ENCODE assay signal across 7 cellular contexts in genomic region chr7:87312215-87312865, GRCh38. TPM values are rescaled to one million over a fixed set of nuclear protein-coding genes. Genes with fewer than 3 reads are reported as not detected.
DNase-seq lines count a peak whose midpoint lies in the region; ATAC-seq and TF ChIP-seq lines count a peak whose summit lies in the region.

No MANE protein-coding gene starts in this region.

- no peak overlapping the region for H3K4me3 Mint-ChIP-seq in HFFc6
- H3K4me3 Mint-ChIP-seq in T-cell = no peak overlapping the region

- DNase-seq in HFFc6 (peak; percentile 61), NCI-H1048 (lab: John Stamatoyannopoulos, UW) (peak; percentile 3), T-cell (peak; percentile 6 to 64 (median 45)), amniotic epithelial cell (ENCODE audit: low read depth) (peak; percentile 58), hepatocyte (ENCODE audit: low spot score) (peak; percentile 77), spleen (no peak)

- no peaks in the 10 kb centered on the region for H3K9me3 Mint-ChIP-seq in HFFc6
- H3K9me3 Mint-ChIP-seq in T-cell = no peaks in the 10 kb centered on the region

- H3K27ac ChIP-seq in hepatocyte = no peak overlapping the region
- H3K27ac ChIP-seq in spleen = no peak overlapping the region

- H3K4me1 ChIP-seq in hepatocyte (ENCODE audit: insufficient read depth) (peaks cover 5% of the 10 kb centered on the region), spleen (peaks cover 0 to 7% (median 2%) of the 10 kb centered on the region in 6 donors)

- H3K27me3 Mint-ChIP-seq in HFFc6 (ENCODE audit: insufficient read depth) (peaks cover 7% of the 10 kb centered on the region), T-cell (no peaks in the 10 kb centered on the region)

- H3K9me3 ChIP-seq in hepatocyte (ENCODE audit: low read depth) (no peaks in the 10 kb centered on the region), spleen (no peaks in the 10 kb centered on the region)

- H3K9me2 ChIP-seq in hepatocyte (replicated peaks; ENCODE audit: insufficient read depth) = no peaks in the 10 kb centered on the region

- H3K79me2 ChIP-seq in hepatocyte = no peaks in the 10 kb centered on the region

- H3K27me3 ChIP-seq in hepatocyte (no peaks in the 10 kb centered on the region), spleen (replicated peaks in 1 of 7) (no peaks in the 10 kb centered on the region)

- no peak overlapping the region for H3K4me3 ChIP-seq in GM12875 (ENCODE audit: low read depth, low read length)
- no peak overlapping the region for H3K4me3 ChIP-seq in hepatocyte
- no peak overlapping the region for H3K4me3 ChIP-seq in spleen

- H2AFZ ChIP-seq in hepatocyte = no peak overlapping the region

- no peaks in the 10 kb centered on the region for H4K20me1 ChIP-seq in hepatocyte (ENCODE audit: insufficient read depth, poor library complexity, severe bottlenecking)

- POLR2A ChIA-PET in T-cell (lab: Charles Lee) = no interaction called here

- CTCF ChIA-PET in T-cell (lab: Charles Lee) = interaction anchor here (0.6 to 4.5 kb wide), 9 partner anchors 9 to 574 kb away, joined by 3 to 108 read pairs (median 4); no protein-coding TSS in a partner anchor

- H3K4me1 Mint-ChIP-seq in HFFc6 (ENCODE audit: low read depth) (peaks cover 14% of the 10 kb centered on the region), T-cell (peaks cover 0 to 7% (median 6%) of the 10 kb centered on the region in 3 donors)

- H3K36me3 ChIP-seq in hepatocyte (replicated peaks; ENCODE audit: insufficient read depth, low read depth) = no peaks in the 10 kb centered on the region
- H3K36me3 ChIP-seq in spleen = no peaks in the 10 kb centered on the region

- 31% methylated on average over 2 of the region's 2 CpGs for WGBS in hepatocyte (ENCODE audit: low lambda C conversion rate, missing lambda C conversion rate)
- WGBS in spleen, 5 donors = 23 to 38% (median 29%) methylated on average over 2 of the region's 2 CpGs

- intact Hi-C loops in spleen (cut with DNase I; ENCODE audit: low total_unique reads) = loop anchor here (2.0 kb wide), 1 partner anchor 104 kb away; no protein-coding TSS in a partner anchor

- H3K36me3 Mint-ChIP-seq in HFFc6 (ENCODE audit: low read depth) (no peaks in the 10 kb centered on the region), T-cell (no peaks in the 10 kb centered on the region)

- H3K4me2 ChIP-seq in hepatocyte = no peak overlapping the region

- ATAC-seq in T-cell (replicated peaks in 1 of 4) = peak; percentile 76 to 91 (median 80)

- H3K27ac Mint-ChIP-seq in HFFc6 (no peak overlapping the region), T-cell (no peak overlapping the region)

- TF ChIP-seq CTCF in GM12875 (IDR thresholded peaks at IDR 0.05; ENCODE audit: borderline replicate concordance, insufficient read depth, low read depth, low read length) = peak; percentile 93
- peak; percentile 100 for TF ChIP-seq CTCF in HFFc6 (IDR thresholded peaks at IDR 0.05)
- TF ChIP-seq CTCF in hepatocyte (IDR thresholded peaks at IDR 0.05; ENCODE audit: poor library complexity) = peak; percentile 96
- peak; percentile 84 to 99 (median 97) for TF ChIP-seq CTCF in spleen (IDR thresholded peaks at IDR 0.05 in 8 of 11, conservative IDR thresholded peaks at IDR 0.05 in 3 of 11)

- no peak for TF ChIP-seq POLR2A in spleen (IDR thresholded peaks at IDR 0.05)

RNA-seq across cellular contexts. Expression of gene CROT, which starts 33.1 kb away (rescaled TPM):
- total RNA-seq in HFFc6 (2021; fragmentation: NEBNext Ultra II Directional; extraction: Animal tissue kit (Norgen Biotek cat#: 25700)) = 10 to 100 TPM; 13.1 to 16.5 (median 14.6) TPM
- total RNA-seq in T-cell (10 to 100 TPM in 4 of 5 donors, 1 to 10 TPM in 1; 8.5 to 17.2 (median 11.8) TPM), hepatocyte (50.7 and 57.4 TPM in 2 replicates), spleen (10 to 100 TPM in 6 of 7 donors, 1 to 10 TPM in 1; 6.6 to 21.1 (median 12.5) TPM)
- polyA plus RNA-seq in hepatocyte (25.7 and 29.2 TPM in 2 replicates), spleen (1 to 10 TPM; 4.2 to 5.1 (median 4.8) TPM)
